ENCODE assay signal across 1 cellular context in genomic region chr15:86121568-86121967, GRCh38.
TF ChIP-seq lines count a peak whose summit lies in the region.

No MANE protein-coding gene starts in this region.

TF ChIP-seq in GM23338, 12 proteins besides CTCF, POLR2A, EP300 and RAD21 (continued from another document):
- no peak for TF ChIP-seq EZH2phosphoT487 (IDR thresholded peaks at IDR 0.05; ENCODE audit: unreplicated experiment)
- TF ChIP-seq NANOG (IDR thresholded peaks at IDR 0.05; ENCODE audit: borderline replicate concordance): no peak
- TF ChIP-seq POLR2AphosphoS5 (IDR thresholded peaks at IDR 0.05; ENCODE audit: low read depth): no peak
- TF ChIP-seq ETS1 (IDR thresholded peaks at IDR 0.05): no peak
TF ChIP-seq in GM23338: peak in this region for 0.
